In the genomic region with DNA sequence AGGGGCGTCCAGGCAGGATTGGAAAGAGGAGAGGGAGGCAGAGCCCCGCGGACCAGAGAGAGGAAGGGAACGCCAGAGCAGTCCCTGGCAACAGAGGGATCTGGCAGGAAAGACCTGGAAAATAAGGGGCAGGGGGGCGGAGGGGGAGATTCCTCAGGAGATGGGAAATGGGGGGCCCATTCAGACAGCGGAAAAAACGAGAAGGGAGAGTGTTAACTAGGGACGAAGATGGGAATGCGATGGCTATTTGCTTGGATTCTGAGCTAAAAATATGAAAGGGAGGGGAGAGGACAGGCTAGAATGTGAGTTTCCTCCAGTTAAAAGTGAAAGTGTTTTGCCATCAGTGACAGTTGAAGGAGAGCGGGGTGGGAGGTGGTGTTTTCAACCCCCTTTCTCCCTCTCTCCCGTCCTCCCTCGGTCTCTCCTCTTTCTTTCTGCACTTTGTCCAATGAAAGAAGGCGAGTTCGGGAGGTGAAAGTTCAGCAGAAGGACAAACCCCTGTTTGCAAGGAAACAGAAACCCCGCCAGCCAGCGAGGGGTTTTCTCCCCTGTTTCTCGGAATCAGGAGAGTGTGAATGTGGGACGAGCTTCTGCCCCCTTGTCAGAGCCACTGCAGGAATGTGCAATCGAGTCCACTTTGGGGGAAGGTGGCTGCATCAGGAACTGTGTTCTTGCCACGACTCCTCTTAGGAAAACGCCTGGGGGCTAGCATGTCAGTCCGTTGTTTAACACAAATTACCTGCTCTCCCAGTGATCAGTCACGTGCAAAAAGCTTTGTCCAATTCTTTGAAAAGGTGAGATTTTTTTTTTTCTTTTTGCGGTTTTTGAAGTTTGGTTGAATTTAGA, we compare ENCODE assay signal across 8 cellular contexts. TPM values are rescaled to one million over a fixed set of nuclear protein-coding genes. Genes with fewer than 3 reads are reported as not detected.
DNase-seq lines count a peak whose midpoint lies in the region; ATAC-seq and TF ChIP-seq lines count a peak whose summit lies in the region.

No MANE protein-coding gene starts in this region.

- TF ChIP-seq POLR2A in body of pancreas (IDR thresholded peaks at IDR 0.05) (peak in 2 of 3 donors; percentile 44 to 63), gastrocnemius medialis (IDR thresholded peaks at IDR 0.05) (peak in 1 of 2 donors; percentile 42)

- DNase-seq in AG10803 (ENCODE audit: low read depth) (peak; percentile 50), HT-29 (ENCODE audit: low spot score) (peak; percentile 25), T-helper 2 cell (peak in 4 of 5 experiments; percentile 4 to 52 (median 32)), body of pancreas (peak; percentile 19 to 49 (median 38)), iPS-NIHi11 (ENCODE audit: low spot score) (peak; percentile 42), gastrocnemius medialis (peak; percentile 19 to 24)

- WGBS in body of pancreas, 2 donors: 0 to 1% methylated on average over 24 of the region's 24 CpGs

- H3K27ac ChIP-seq in body of pancreas (peak overlapping the region; percentile 96 to 100 (median 98)), gastrocnemius medialis (peak overlapping the region; percentile 92 to 94 (median 93))

- H3K4me1 ChIP-seq in body of pancreas: peaks cover 36% of the 10 kb centered on the region
- peaks cover 18 to 22% of the 10 kb centered on the region in 2 donors for H3K4me1 ChIP-seq in gastrocnemius medialis

- in situ Hi-C loops in gastrocnemius medialis (cut with MboI; ENCODE audit: low sequenced_read_pairs in 4 of 4): loop anchor here in 2 of 4 donors (10.0 to 25.0 kb wide), 4 partner anchors 447 to 1047 kb away; no protein-coding TSS in a partner anchor

- TF ChIP-seq CTCF in AG10803 (conservative IDR thresholded peaks at IDR 0.05; ENCODE audit: low read length) (no peak), body of pancreas (IDR thresholded peaks at IDR 0.05) (no peak), gastrocnemius medialis (IDR thresholded peaks at IDR 0.05 in 4 of 5, conservative IDR thresholded peaks at IDR 0.05 in 1 of 5) (no peak)

- intact Hi-C loops in body of pancreas (cut with DNase I): no loop called here
- intact Hi-C loops in gastrocnemius medialis (cut with DNase I; ENCODE audit: low total_unique reads): loop anchor here (2.0 to 10.0 kb wide), 9 partner anchors 42 to 1032 kb away; no protein-coding TSS in a partner anchor

- H3K9me3 ChIP-seq in body of pancreas: no peaks in the 10 kb centered on the region
- H3K9me3 ChIP-seq in gastrocnemius medialis: no peaks in the 10 kb centered on the region

- H3K27me3 ChIP-seq in body of pancreas (no peaks in the 10 kb centered on the region), gastrocnemius medialis (no peaks in the 10 kb centered on the region)

- H3K36me3 ChIP-seq in body of pancreas (replicated peaks in 1 of 2; ENCODE audit: insufficient read depth in 1 of 2, low read depth in 2 of 2) (no peaks in the 10 kb centered on the region), gastrocnemius medialis (no peaks in the 10 kb centered on the region)

- ATAC-seq in body of pancreas (peak; percentile 7), gastrocnemius medialis (peak; percentile 19 to 20), HG03095 (IDR thresholded peaks at IDR 0.05; ENCODE audit: unreplicated experiment) (no peak), HG02588 (IDR thresholded peaks at IDR 0.05; ENCODE audit: unreplicated experiment) (no peak)

- H3K4me3 ChIP-seq in AG10803 (ENCODE audit: low read length) (peak overlapping the region; percentile 88), body of pancreas (peak overlapping the region; percentile 49 to 60), gastrocnemius medialis (peak overlapping the region; percentile 75 to 90 (median 83))

RNA-seq across cellular contexts. Expression of a gene that starts 0.9 kb away (rescaled TPM):
- total RNA-seq in HT-29 (2014; rRNA removed; shearing (Covaris generic)): 27.6 and 31.0 TPM in 2 replicates
- total RNA-seq in body of pancreas (10 to 100 TPM; 85.7 to 86.1 TPM), gastrocnemius medialis (10 to 100 TPM; 13.2 to 46.6 (median 29.2) TPM)

Comparison
In these comparisons a context has a peak if more than half of its experiments do, and no peak if none do; other contexts are left out.
1. ATAC-seq: peak in body of pancreas (single experiment) and gastrocnemius medialis (2 of 2); none in HG03095 (single experiment) and HG02588 (single experiment).
2. Peak in every context shown above with its lines, with median percentiles within 50 percentile points of each other: DNase-seq and H3K4me3 ChIP-seq.